Comparison of ENCODE assay signal across 1 cellular context in genomic region chr1:156776942-156777341, GRCh38.
TF ChIP-seq lines count a peak whose summit lies in the region.

No MANE protein-coding gene starts in this region.

TF ChIP-seq in IMR-90, 13 proteins besides CTCF, POLR2A, EP300 and RAD21:
- TF ChIP-seq BHLHE40 (IDR thresholded peaks at IDR 0.05; ENCODE audit: low read depth, low read length): no peak
- no peak for TF ChIP-seq SMC3 (IDR thresholded peaks at IDR 0.05; ENCODE audit: low read depth, low read length)
- no peak for TF ChIP-seq MAZ (IDR thresholded peaks at IDR 0.05; ENCODE audit: borderline replicate concordance, low read depth, low read length)
- TF ChIP-seq FOS (IDR thresholded peaks at IDR 0.05; ENCODE audit: low read depth, low read length): no peak
- no peak for TF ChIP-seq CHD1 (IDR thresholded peaks at IDR 0.05; ENCODE audit: low read depth, low read length)
